14 cellular contexts compared by ENCODE assay signal in genomic region chr2:12867888-12868287, GRCh38.
DNase-seq lines count a peak whose midpoint lies in the region; ATAC-seq and TF ChIP-seq lines count a peak whose summit lies in the region.
"Had no signal": no experiment of that assay in that cellular context is flagged by ENCODE, and none has a peak within 500 bp of the region (broad histone marks: within the 10 kb centered on the region; RNA-seq: fewer than 3 reads in every experiment).

No MANE protein-coding gene starts in this region.

- H3K4ac ChIP-seq in mesenchymal stem cell (ENCODE audit: low read depth in 1 of 2, low read length in 2 of 2) = no peak overlapping the region

- no peaks in the 10 kb centered on the region for H3K79me2 ChIP-seq in PC-3 (ENCODE audit: low read length)

- CTCF ChIA-PET in PC-3 (lab: Charles Lee) = no interaction called here

- H3K27me3 ChIP-seq in PC-3 (ENCODE audit: low read length) = no peaks in the 10 kb centered on the region
- H3K27me3 ChIP-seq in mesenchymal stem cell (ENCODE audit: control insufficient read depth in 1 of 2, insufficient read depth in 1 of 2, low read length in 2 of 2) = no peaks in the 10 kb centered on the region

- DNase-seq in PC-3 (no peak), choroid plexus epithelial cell (ENCODE audit: low read depth) (peak; percentile 31), mesenchymal stem cell (peak; percentile 59), AG08396 (ENCODE audit: low spot score) (no peak), occipital lobe (lab: John Stamatoyannopoulos, UW) (no peak)
- no peak for DNase-seq in activated CD4-positive, alpha-beta T cell treated with anti-CD3 and anti-CD28 coated beads for 48 hours
- DNase-seq: CD8-positive, alpha-beta T cell; COR-L47; DMS153; DMS79 treated with DMSO at 0.1 percent for 48 hours; GDM1; H7 had no signal

- H3K9ac ChIP-seq in PC-3 (ENCODE audit: low read length) = no peak overlapping the region
- H3K9ac ChIP-seq in mesenchymal stem cell (ENCODE audit: low read length) = no peak overlapping the region

- H3K4me1 ChIP-seq in PC-3 (ENCODE audit: insufficient read depth, low read length) (0 out of 2 replicates have a peak, but pooled peaks cover 6% of the 10 kb centered on the region), mesenchymal stem cell (ENCODE audit: control insufficient read depth, insufficient read depth, low read depth, low read length) (no peaks in the 10 kb centered on the region)
- H3K4me1 ChIP-seq: A549 had no signal

- H4K91ac ChIP-seq in mesenchymal stem cell (ENCODE audit: low read length) = no peak overlapping the region

- no TSS peak for BruUV-seq in PC-3 (replicated peaks; lab: Mats Ljungman, UMichigan)

- H2BK15ac ChIP-seq in mesenchymal stem cell (ENCODE audit: low read depth, poor library complexity, severe bottlenecking) = no peak overlapping the region

- no peak overlapping the region for H3K4me3 ChIP-seq in PC-3 (ENCODE audit: low read length)
- H3K4me3 ChIP-seq in choroid plexus epithelial cell (ENCODE audit: low read depth, low read length) = no peak overlapping the region
- no peak overlapping the region for H3K4me3 ChIP-seq in mesenchymal stem cell (ENCODE audit: insufficient read depth in 1 of 2, low read depth in 1 of 2, low read length in 2 of 2)
- H3K4me3 ChIP-seq: A549, GM23338 had no signal

- POLR2A ChIA-PET in PC-3 (lab: Charles Lee; ENCODE audit: unreplicated experiment) = no interaction called here

- H3K4me2 ChIP-seq in PC-3 (ENCODE audit: low read length) = no peak overlapping the region
- no peak overlapping the region for H3K4me2 ChIP-seq in mesenchymal stem cell (ENCODE audit: low read length, poor library complexity, severe bottlenecking)
- H3K4me2 ChIP-seq: A549, GM23338 had no signal

- H3K9me2 ChIP-seq in PC-3 (replicated peaks; ENCODE audit: low read length) = no peaks in the 10 kb centered on the region

- intact Hi-C loops in PC-3 (cut with micrococcal nuclease) = loop anchor here (2.0 kb wide), 1 partner anchor 61 kb away; no protein-coding TSS in a partner anchor

- H3K9me3 ChIP-seq in PC-3 (ENCODE audit: low read length) = peaks cover 14% of the 10 kb centered on the region; the same call in 1 of the 2 replicates
- H3K9me3 ChIP-seq in mesenchymal stem cell (ENCODE audit: control insufficient read depth, low read length) = peaks cover 8% of the 10 kb centered on the region

- H2BK120ac ChIP-seq in mesenchymal stem cell (ENCODE audit: low read depth, low read length) = no peak overlapping the region

- no peaks in the 10 kb centered on the region for H3F3A ChIP-seq in PC-3 (ENCODE audit: low read length, unreplicated experiment)

- no peak overlapping the region for H4K8ac ChIP-seq in mesenchymal stem cell (ENCODE audit: low read length)

- no peak overlapping the region for H3K18ac ChIP-seq in mesenchymal stem cell (ENCODE audit: low read depth in 1 of 2, low read length in 2 of 2)

- no peak overlapping the region for H3K27ac ChIP-seq in PC-3 (ENCODE audit: low read length)
- no peak overlapping the region for H3K27ac ChIP-seq in mesenchymal stem cell (ENCODE audit: low read length, poor library complexity, severe bottlenecking)
- H3K27ac ChIP-seq: A549 had no signal

- H3K36me3 ChIP-seq in PC-3 (ENCODE audit: low read depth, low read length) (no peaks in the 10 kb centered on the region), mesenchymal stem cell (ENCODE audit: control insufficient read depth in 1 of 2, insufficient read depth in 2 of 2, low read depth in 1 of 2, low read length in 2 of 2) (no peaks in the 10 kb centered on the region)

- no peak overlapping the region for H2BK5ac ChIP-seq in mesenchymal stem cell (ENCODE audit: low read depth, low read length, poor library complexity, severe bottlenecking)

- H3K79me1 ChIP-seq in mesenchymal stem cell (replicated peaks; ENCODE audit: low read length, poor library complexity, severe bottlenecking) = no peaks in the 10 kb centered on the region

- peak; percentile 46 for ATAC-seq in PC-3
- ATAC-seq: A549; CD8-positive, alpha-beta T cell; GM23338 had no signal

- H3K23ac ChIP-seq in mesenchymal stem cell (ENCODE audit: low read length in 2 of 2) = no peak overlapping the region

- no peak overlapping the region for H2AK5ac ChIP-seq in mesenchymal stem cell (ENCODE audit: low read length, severe bottlenecking)

- no peaks in the 10 kb centered on the region for H4K20me1 ChIP-seq in PC-3 (ENCODE audit: low read length)

- H3K14ac ChIP-seq in mesenchymal stem cell (ENCODE audit: low read length in 2 of 2) = no peak overlapping the region

- WGBS in mesenchymal stem cell = 8% methylated on average over 1 of the region's 1 CpG

- TF ChIP-seq CTCF in PC-3 (conservative IDR thresholded peaks at IDR 0.05; ENCODE audit: low read depth, low read length) (no peak), choroid plexus epithelial cell (conservative IDR thresholded peaks at IDR 0.05; ENCODE audit: low read depth, low read length) (no peak)

- H2AFZ ChIP-seq in PC-3 (ENCODE audit: low read length) (peak overlapping the region; percentile 58), mesenchymal stem cell (ENCODE audit: low read depth, low read length) (no peak overlapping the region)
- H2AFZ ChIP-seq: GM23338 had no signal

- no peak overlapping the region for H2BK12ac ChIP-seq in mesenchymal stem cell (ENCODE audit: low read length in 2 of 2)

Comparison
In these comparisons a context has a peak if more than half of its experiments do, and no peak if none do; other contexts are left out.
1. DNase-seq: peak in choroid plexus epithelial cell (single experiment) and mesenchymal stem cell (single experiment); none in PC-3 (single experiment), AG08396 (single experiment), activated CD4-positive, alpha-beta T cell treated with anti-CD3 and anti-CD28 coated beads for 48 hours (single experiment) and occipital lobe (single experiment).